In genomic region chr4:47490550-47490949, GRCh38 we compare ENCODE assay signal across 1 cellular context.
TF ChIP-seq lines count a peak whose summit lies in the region.

No MANE protein-coding gene starts in this region.

TF ChIP-seq in Ishikawa, 13 proteins besides CTCF, POLR2A, EP300 and RAD21 (continued from another document):
- TF ChIP-seq REST (IDR thresholded peaks at IDR 0.05; ENCODE audit: low read depth) (no peak), ZBTB7A (IDR thresholded peaks at IDR 0.05; ENCODE audit: low read depth) (no peak), TEAD4 (IDR thresholded peaks at IDR 0.05) (no peak), TAF1 (IDR thresholded peaks at IDR 0.05; ENCODE audit: low read depth) (no peak), MAX (IDR thresholded peaks at IDR 0.05) (no peak)
